Comparison of ENCODE assay signal across 13 cellular contexts in genomic region chr1:219791766-219792165, GRCh38.
A peak's percentile ranks its signal among the peaks of the same experiment; 100 is the strongest.
DNase-seq lines count a peak whose midpoint lies in the region; ATAC-seq and TF ChIP-seq lines count a peak whose summit lies in the region.
"Had no signal": no experiment of that assay in that cellular context is flagged by ENCODE, and none has a peak within 500 bp of the region (broad histone marks: within the 10 kb centered on the region; RNA-seq: fewer than 3 reads in every experiment).

No MANE protein-coding gene starts in this region.

- CTCF ChIA-PET in SK-N-SH (lab: Yijun Ruan, JAX): interaction anchor here (0.7 to 1.9 kb wide), 4 partner anchors 13 to 224 kb away, joined by 4 to 6 read pairs (median 4); no protein-coding TSS in a partner anchor

- H3K4me1 ChIP-seq in cardiac muscle cell (ENCODE audit: low read depth) (peaks cover 65% of the 10 kb centered on the region), SK-N-SH (ENCODE audit: control insufficient read depth in 1 of 2, insufficient read depth in 2 of 2, low read depth in 1 of 2, low read length in 1 of 2) (peaks cover 17 to 37% of the 10 kb centered on the region in 2 experiments), osteoblast (ENCODE audit: insufficient read depth, low read length) (peaks cover 12% of the 10 kb centered on the region)

- H3K27me3 ChIP-seq in cardiac muscle cell (no peaks in the 10 kb centered on the region), SK-N-SH (ENCODE audit: insufficient read depth) (no peaks in the 10 kb centered on the region), osteoblast (ENCODE audit: insufficient read depth, low read length) (no peaks in the 10 kb centered on the region)
- H3K27me3 ChIP-seq: BLaER1 treated with 17β-estradiol and CSF1 and Interleukin-3, amounts not matched to agents 10 nM and 100 nM had no signal

- H2AFZ ChIP-seq in SK-N-SH (ENCODE audit: low read depth) (no peak overlapping the region), osteoblast (ENCODE audit: low read length) (no peak overlapping the region)

- WGBS in SK-N-SH (ENCODE audit: low lambda C conversion rate): 43% methylated on average over 2 of the region's 2 CpGs

- intact Hi-C loops in Right ventricle myocardium superior (cut with DNase I): no loop called here

- POLR2A ChIA-PET in SK-N-SH (lab: Yijun Ruan, JAX): no interaction called here

- TF ChIP-seq CTCF in cardiac muscle cell (IDR thresholded peaks at IDR 0.05; ENCODE audit: low read depth, low read length): no peak
- TF ChIP-seq CTCF in SK-N-SH (IDR thresholded peaks at IDR 0.05): no peak
- no peak for TF ChIP-seq CTCF in osteoblast (IDR thresholded peaks at IDR 0.05; ENCODE audit: extremely low read depth, low read depth, low read length)

- ATAC-seq in Right ventricle myocardium superior (ENCODE audit: poor library complexity): no peak
- no peak for ATAC-seq in GM18858 (IDR thresholded peaks at IDR 0.05; ENCODE audit: unreplicated experiment)
- no peak for ATAC-seq in HG02588 (IDR thresholded peaks at IDR 0.05; ENCODE audit: unreplicated experiment)

- H3K4me3 ChIP-seq in cardiac muscle cell: no peak overlapping the region
- H3K4me3 ChIP-seq in SK-N-SH (ENCODE audit: low read depth in 2 of 2, low read length in 1 of 2): no peak overlapping the region
- no peak overlapping the region for H3K4me3 ChIP-seq in osteoblast (ENCODE audit: insufficient read depth, low read length)
- H3K4me3 ChIP-seq: BLaER1 treated with 17β-estradiol and CSF1 and Interleukin-3, amounts not matched to agents 10 nM and 100 nM had no signal

- no peak for TF ChIP-seq EP300 in SK-N-SH (IDR thresholded peaks at IDR 0.05; ENCODE audit: borderline replicate concordance in 1 of 2, low read depth in 1 of 2, low read length in 1 of 2)

- no peaks in the 10 kb centered on the region for H3K79me2 ChIP-seq in SK-N-SH (ENCODE audit: insufficient read depth)
- H3K79me2 ChIP-seq in osteoblast (ENCODE audit: insufficient read depth, low read length): no peaks in the 10 kb centered on the region

- H3K27ac ChIP-seq in cardiac muscle cell (peak overlapping the region; percentile 73), SK-N-SH (ENCODE audit: low read depth in 2 of 2, low read length in 1 of 2) (peak overlapping the region; percentile 86 to 99), osteoblast (ENCODE audit: low read depth, low read length) (peak overlapping the region; percentile 26)
- H3K27ac ChIP-seq: BLaER1 treated with 17β-estradiol and CSF1 and Interleukin-3, amounts not matched to agents 10 nM and 100 nM had no signal

- peak overlapping the region; percentile 48; the same call in 1 of the 2 replicates for H3K4me2 ChIP-seq in SK-N-SH
- H3K4me2 ChIP-seq in osteoblast (ENCODE audit: insufficient read depth, low read length): no peak overlapping the region
- H3K4me2 ChIP-seq: BLaER1 treated with 17β-estradiol and CSF1 and Interleukin-3, amounts not matched to agents 10 nM and 100 nM had no signal

- no peak for TF ChIP-seq RAD21 in SK-N-SH (IDR thresholded peaks at IDR 0.05; ENCODE audit: low read length)

- H4K20me1 ChIP-seq in SK-N-SH (ENCODE audit: insufficient read depth) (no peaks in the 10 kb centered on the region), osteoblast (ENCODE audit: insufficient read depth, low read length) (no peaks in the 10 kb centered on the region)
- H4K20me1 ChIP-seq: BLaER1 treated with 17β-estradiol and CSF1 and Interleukin-3, amounts not matched to agents 10 nM and 100 nM had no signal

- H3F3A ChIP-seq in SK-N-SH (replicated peaks; ENCODE audit: insufficient read depth): peaks cover 8% of the 10 kb centered on the region

- peak overlapping the region; percentile 22; the same call in 1 of the 2 replicates for H3K9ac ChIP-seq in SK-N-SH
- H3K9ac ChIP-seq: BLaER1 treated with 17β-estradiol and CSF1 and Interleukin-3, amounts not matched to agents 10 nM and 100 nM had no signal

- no peaks in the 10 kb centered on the region for H3K9me3 ChIP-seq in cardiac muscle cell (ENCODE audit: low read depth)
- no peaks in the 10 kb centered on the region for H3K9me3 ChIP-seq in SK-N-SH
- H3K9me3 ChIP-seq in osteoblast (ENCODE audit: low read depth, low read length): no peaks in the 10 kb centered on the region
- H3K9me3 ChIP-seq: BLaER1 treated with 17β-estradiol and CSF1 and Interleukin-3, amounts not matched to agents 10 nM and 100 nM had no signal

- H3K36me3 ChIP-seq in cardiac muscle cell: no peaks in the 10 kb centered on the region
- H3K36me3 ChIP-seq in SK-N-SH (replicated peaks in 1 of 2; ENCODE audit: control insufficient read depth in 1 of 2, insufficient read depth in 2 of 2, low read length in 1 of 2): no peaks in the 10 kb centered on the region
- H3K36me3 ChIP-seq in osteoblast (ENCODE audit: insufficient read depth, low read length): no peaks in the 10 kb centered on the region
- H3K36me3 ChIP-seq: BLaER1 treated with 17β-estradiol and CSF1 and Interleukin-3, amounts not matched to agents 10 nM and 100 nM had no signal

- DNase-seq in cardiac muscle cell (ENCODE audit: low read depth in 1 of 2, low spot score in 1 of 2) (no peak), Right ventricle myocardium superior (no peak), SK-N-SH (no peak), fibroblast of gingiva (ENCODE audit: low read depth) (peak; percentile 51), osteoblast (ENCODE audit: insufficient read length, low spot score, missing footprints) (no peak), NCI-H345 (lab: John Stamatoyannopoulos, UW) (no peak)
- DNase-seq: 8988T; ACHN; CD4-positive, CD25-positive, alpha-beta regulatory T cell; DMS79 had no signal

- H3K9me2 ChIP-seq in SK-N-SH: no peaks in the 10 kb centered on the region

TF ChIP-seq in SK-N-SH, 30 proteins besides CTCF, POLR2A, EP300 and RAD21:
- TF ChIP-seq NRF1 (IDR thresholded peaks at IDR 0.05; ENCODE audit: low read depth, low read length): no peak
- TF ChIP-seq RXRA (IDR thresholded peaks at IDR 0.05; ENCODE audit: borderline replicate concordance, low read depth): no peak
- no peak; the same call in 1 of the 2 replicates for TF ChIP-seq MXI1 (IDR thresholded peaks at IDR 0.05; ENCODE audit: low read depth, low read length)
- no peak for TF ChIP-seq FOXM1 (IDR thresholded peaks at IDR 0.05; ENCODE audit: low read depth)
- TF ChIP-seq USF1 (IDR thresholded peaks at IDR 0.05; ENCODE audit: borderline replicate concordance, low read depth): no peak
- no peak for TF ChIP-seq FOSL2 (IDR thresholded peaks at IDR 0.05; ENCODE audit: borderline replicate concordance, low read depth)
- TF ChIP-seq PBX3 (IDR thresholded peaks at IDR 0.05): no peak
- TF ChIP-seq MEF2A (IDR thresholded peaks at IDR 0.05; ENCODE audit: borderline replicate concordance, low read depth): no peak
- no peak for TF ChIP-seq GABPA (IDR thresholded peaks at IDR 0.05; ENCODE audit: low read depth)
- TF ChIP-seq SIN3A (IDR thresholded peaks at IDR 0.05; ENCODE audit: borderline replicate concordance, low read depth, low read length): no peak
- TF ChIP-seq ELF1 (IDR thresholded peaks at IDR 0.05): no peak
- TF ChIP-seq JUND (IDR thresholded peaks at IDR 0.05): no peak
- TF ChIP-seq POLR2AphosphoS5 (IDR thresholded peaks at IDR 0.05; ENCODE audit: low read depth, low read length): no peak
- TF ChIP-seq ZBTB33 (IDR thresholded peaks at IDR 0.05; ENCODE audit: borderline replicate concordance, low read depth): no peak
- TF ChIP-seq NFIC (IDR thresholded peaks at IDR 0.05; ENCODE audit: borderline replicate concordance): no peak
- TF ChIP-seq YY1 (IDR thresholded peaks at IDR 0.05; ENCODE audit: low read depth): no peak

Comparison
In these comparisons a context has a peak if more than half of its experiments do, and no peak if none do; other contexts are left out.
1. H3K27ac ChIP-seq: peak in every context shown above with its lines; median percentile 92 in SK-N-SH; 73 in cardiac muscle cell; 26 in osteoblast.